In the genomic region with DNA sequence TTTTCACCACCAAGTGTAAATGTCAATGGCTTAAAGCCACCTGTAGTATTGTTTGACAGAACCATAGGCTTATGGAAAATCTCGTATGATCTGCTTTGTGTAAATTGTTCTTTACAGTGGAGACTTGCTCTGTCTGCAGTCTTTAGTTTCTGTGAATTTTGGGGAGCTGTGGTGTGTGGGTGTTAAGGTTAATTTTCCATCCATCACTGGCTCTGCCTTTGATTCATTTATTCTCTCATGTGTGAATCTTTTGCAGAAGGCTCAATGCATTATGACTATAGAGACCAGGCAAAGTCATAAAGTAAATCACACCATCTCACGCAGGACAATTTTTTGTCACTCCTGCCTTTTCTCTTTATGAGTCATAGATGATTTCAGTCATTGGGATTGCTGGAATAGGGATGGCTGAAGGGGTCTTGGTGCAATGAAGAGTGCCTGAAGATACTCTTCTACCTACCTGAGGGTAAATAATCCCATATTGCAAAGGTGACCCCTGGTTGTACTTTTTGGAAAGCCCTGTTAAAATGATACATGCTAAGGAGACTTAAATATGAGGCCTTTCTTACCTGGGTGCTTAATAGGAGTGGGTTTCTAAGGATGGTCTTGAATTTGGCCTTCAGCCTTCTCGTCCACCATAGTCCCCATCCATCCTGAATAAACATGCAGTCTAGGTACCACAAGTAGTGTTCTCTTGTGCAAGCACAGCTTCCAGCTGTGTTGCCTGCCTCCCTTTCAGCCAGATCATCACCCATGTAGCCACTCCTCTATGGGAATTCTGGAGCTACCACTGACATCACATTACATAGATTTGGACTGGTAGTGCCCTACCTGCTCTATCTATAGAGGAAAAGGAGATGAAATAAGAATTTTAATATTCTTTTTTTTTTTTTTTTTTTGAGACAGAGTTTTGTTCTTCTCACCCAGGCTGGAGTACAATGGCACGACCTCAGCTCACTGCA, we compare ENCODE assay signal across 15 cellular contexts. TPM values are rescaled to one million over a fixed set of nuclear protein-coding genes. Genes with fewer than 3 reads are reported as not detected.
DNase-seq lines count a peak whose midpoint lies in the region; FAIRE-seq and TF ChIP-seq lines count a peak whose summit lies in the region.
"Had no signal": no experiment of that assay in that cellular context is flagged by ENCODE, and none has a peak within 500 bp of the region (broad histone marks: within the 10 kb centered on the region; RNA-seq: fewer than 3 reads in every experiment).

No MANE protein-coding gene starts in this region.

- H3K27ac Mint-ChIP-seq in activated CD4-positive, alpha-beta T cell treated with anti-CD3 and anti-CD28 coated beads, Interleukin-2, amount 10 ng/mL, durations not matched to agents 24 days and 14 days: peak overlapping the region; percentile 99
- H3K27ac Mint-ChIP-seq in HFFc6: peak overlapping the region; percentile 29; the same call in 1 of the 2 replicates
- H3K27ac Mint-ChIP-seq in activated naive CD8-positive, alpha-beta T cell treated with anti-CD3 and anti-CD28 coated beads for 36 hours: peak overlapping the region; percentile 99

- peaks cover 65% of the 10 kb centered on the region for H3K36me3 Mint-ChIP-seq in activated CD4-positive, alpha-beta T cell treated with anti-CD3 and anti-CD28 coated beads, Interleukin-2, amount 10 ng/mL, durations not matched to agents 24 days and 14 days (ENCODE audit: low read depth)
- H3K36me3 Mint-ChIP-seq in HFFc6 (ENCODE audit: low read depth): peaks cover 39% of the 10 kb centered on the region
- peaks cover 90% of the 10 kb centered on the region for H3K36me3 Mint-ChIP-seq in activated naive CD8-positive, alpha-beta T cell treated with anti-CD3 and anti-CD28 coated beads for 36 hours

- H3K4me3 Mint-ChIP-seq in activated CD4-positive, alpha-beta T cell treated with anti-CD3 and anti-CD28 coated beads, Interleukin-2, amount 10 ng/mL, durations not matched to agents 24 days and 14 days: peak overlapping the region; percentile 78
- peak overlapping the region; percentile 30; the same call in 1 of the 2 replicates for H3K4me3 Mint-ChIP-seq in HFFc6
- peak overlapping the region; percentile 79 for H3K4me3 Mint-ChIP-seq in activated naive CD8-positive, alpha-beta T cell treated with anti-CD3 and anti-CD28 coated beads for 36 hours

- H3K36me3 ChIP-seq in spleen (peaks cover 0 to 41% (median 0%) of the 10 kb centered on the region in 6 donors), tibial artery (peaks cover 0 to 13% (median 12%) of the 10 kb centered on the region in 3 donors)

- peak; percentile 82 for DNase-seq in activated CD4-positive, alpha-beta T cell treated with anti-CD3 and anti-CD28 coated beads, Interleukin-2, amount 10 ng/mL, durations not matched to agents 24 days and 14 days
- DNase-seq in activated CD4-positive, alpha-beta T cell treated with anti-CD3 and anti-CD28 coated beads, Interleukin-2, amount 50 U/mL, for 1 hour: no peak
- DNase-seq in HFFc6 (no peak), spleen (no peak), HTR-8/SVneo (ENCODE audit: insufficient read length, low spot score) (no peak), tibial artery (no peak)
- DNase-seq in activated naive CD8-positive, alpha-beta T cell treated with anti-CD3 and anti-CD28 coated beads for 36 hours: peak; percentile 52
- DNase-seq in central memory CD4-positive, alpha-beta T cell: no peak
- DNase-seq: ACHN; DMS79 treated with DMSO at 0.1 percent for 48 hours; effector CD4-positive, alpha-beta T cell; foreskin melanocyte; NK-92 treated with Interleukin-12 subunit alpha and Interleukin-12 subunit beta, amount 100 ng/mL, for 24 hours; SW 1271 had no signal

- no peak for FAIRE-seq in HTR-8/SVneo (lab: Jason Lieb, UNC)
- FAIRE-seq: astrocyte had no signal

- H3K27me3 ChIP-seq in spleen (replicated peaks in 1 of 7) (no peaks in the 10 kb centered on the region), tibial artery (no peaks in the 10 kb centered on the region)

- no peaks in the 10 kb centered on the region for H3K9me3 ChIP-seq in spleen
- H3K9me3 ChIP-seq in tibial artery: no peaks in the 10 kb centered on the region

- H3K4me3 ChIP-seq in spleen (peak overlapping the region in 1 of 8 donors; percentile 6), tibial artery (no peak overlapping the region)

- TF ChIP-seq CTCF in HFFc6 (IDR thresholded peaks at IDR 0.05) (no peak), spleen (IDR thresholded peaks at IDR 0.05 in 8 of 11, conservative IDR thresholded peaks at IDR 0.05 in 3 of 11) (no peak), tibial artery (IDR thresholded peaks at IDR 0.05) (no peak)

- H3K27me3 Mint-ChIP-seq in activated CD4-positive, alpha-beta T cell treated with anti-CD3 and anti-CD28 coated beads, Interleukin-2, amount 10 ng/mL, durations not matched to agents 24 days and 14 days: no peaks in the 10 kb centered on the region
- no peaks in the 10 kb centered on the region for H3K27me3 Mint-ChIP-seq in HFFc6 (ENCODE audit: insufficient read depth)
- no peaks in the 10 kb centered on the region for H3K27me3 Mint-ChIP-seq in activated naive CD8-positive, alpha-beta T cell treated with anti-CD3 and anti-CD28 coated beads for 36 hours

- intact Hi-C loops in activated CD4-positive, alpha-beta T cell treated with anti-CD3 and anti-CD28 coated beads, Interleukin-2, amount 10 ng/mL, durations not matched to agents 24 days and 14 days (cut with micrococcal nuclease): loop anchor here (1.0 to 10.0 kb wide), 10 partner anchors 8 to 1134 kb away; partner anchors contain the start of gene TGFBR2
- intact Hi-C loops in spleen (cut with DNase I; ENCODE audit: low total_unique reads) (no loop called here), tibial artery (cut with DNase I; ENCODE audit: low total_unique reads) (no loop called here)

- H3K4me1 ChIP-seq in spleen: peaks cover 81 to 100% (median 100%) of the 10 kb centered on the region in 6 donors
- peaks cover 0 to 97% (median 37%) of the 10 kb centered on the region in 4 donors for H3K4me1 ChIP-seq in tibial artery

- WGBS in spleen, 5 donors: 60 to 73% (median 65%) methylated on average over 4 of the region's 4 CpGs

- H3K27ac ChIP-seq in spleen: peak overlapping the region; percentile 32 to 100 (median 89)
- H3K27ac ChIP-seq in tibial artery: no peak overlapping the region

- H3K9me3 Mint-ChIP-seq in activated CD4-positive, alpha-beta T cell treated with anti-CD3 and anti-CD28 coated beads, Interleukin-2, amount 10 ng/mL, durations not matched to agents 24 days and 14 days: peaks cover 13% of the 10 kb centered on the region
- no peaks in the 10 kb centered on the region for H3K9me3 Mint-ChIP-seq in HFFc6
- peaks cover 6% of the 10 kb centered on the region for H3K9me3 Mint-ChIP-seq in activated naive CD8-positive, alpha-beta T cell treated with anti-CD3 and anti-CD28 coated beads for 36 hours

- no peak for TF ChIP-seq POLR2A in spleen (IDR thresholded peaks at IDR 0.05)

- peaks cover 83% of the 10 kb centered on the region for H3K4me1 Mint-ChIP-seq in activated CD4-positive, alpha-beta T cell treated with anti-CD3 and anti-CD28 coated beads, Interleukin-2, amount 10 ng/mL, durations not matched to agents 24 days and 14 days
- peaks cover 89% of the 10 kb centered on the region for H3K4me1 Mint-ChIP-seq in HFFc6 (ENCODE audit: low read depth)
- H3K4me1 Mint-ChIP-seq in activated naive CD8-positive, alpha-beta T cell treated with anti-CD3 and anti-CD28 coated beads for 36 hours: peaks cover 88% of the 10 kb centered on the region

RNA-seq across cellular contexts. Expression of gene TGFBR2, which starts 14.3 kb away (rescaled TPM):
- 45.3 and 47.6 TPM in 2 replicates for total RNA-seq in activated CD4-positive, alpha-beta T cell treated with anti-CD3 and anti-CD28 coated beads, Interleukin-2, amount 10 ng/mL, durations not matched to agents 24 days and 14 days
- 100 to 1,000 TPM in 4 of 6 experiments, 10 to 100 TPM in 2; 78.5 to 135 (median 118) TPM for total RNA-seq in HFFc6 (2021; fragmentation: NEBNext Ultra II Directional; extraction: Animal tissue kit (Norgen Biotek cat#: 25700))
- 10 to 100 TPM; 64.1 to 65.1 TPM for total RNA-seq in activated naive CD8-positive, alpha-beta T cell treated with anti-CD3 and anti-CD28 coated beads for 36 hours
- total RNA-seq in spleen: 100 to 1,000 TPM; 163 to 322 (median 277) TPM
- polyA plus RNA-seq in spleen: 10 to 100 TPM; 18.2 to 45.6 (median 33.7) TPM

Comparison
In these comparisons a context has a peak if more than half of its experiments do, and no peak if none do; other contexts are left out.
1. DNase-seq: peak in activated CD4-positive, alpha-beta T cell treated with anti-CD3 and anti-CD28 coated beads, Interleukin-2, amount 10 ng/mL, durations not matched to agents 24 days and 14 days (single experiment) and activated naive CD8-positive, alpha-beta T cell treated with anti-CD3 and anti-CD28 coated beads for 36 hours (single experiment); none in activated CD4-positive, alpha-beta T cell treated with anti-CD3 and anti-CD28 coated beads, Interleukin-2, amount 50 U/mL, for 1 hour (single experiment), HFFc6 (single experiment), spleen (single experiment), HTR-8/SVneo (single experiment), tibial artery (0 of 2) and central memory CD4-positive, alpha-beta T cell (single experiment).
2. H3K27ac Mint-ChIP-seq: peak in every context shown above with its lines; median percentile 99 in activated CD4-positive, alpha-beta T cell treated with anti-CD3 and anti-CD28 coated beads, Interleukin-2, amount 10 ng/mL, durations not matched to agents 24 days and 14 days; 99 in activated naive CD8-positive, alpha-beta T cell treated with anti-CD3 and anti-CD28 coated beads for 36 hours; 29 in HFFc6.
3. H3K27ac ChIP-seq: peak in spleen (8 of 8); none in tibial artery (0 of 2).
4. Peak in every context shown above with its lines, with median percentiles within 50 percentile points of each other: H3K4me3 Mint-ChIP-seq.